17 cellular contexts compared by ENCODE assay signal in the genomic region with DNA sequence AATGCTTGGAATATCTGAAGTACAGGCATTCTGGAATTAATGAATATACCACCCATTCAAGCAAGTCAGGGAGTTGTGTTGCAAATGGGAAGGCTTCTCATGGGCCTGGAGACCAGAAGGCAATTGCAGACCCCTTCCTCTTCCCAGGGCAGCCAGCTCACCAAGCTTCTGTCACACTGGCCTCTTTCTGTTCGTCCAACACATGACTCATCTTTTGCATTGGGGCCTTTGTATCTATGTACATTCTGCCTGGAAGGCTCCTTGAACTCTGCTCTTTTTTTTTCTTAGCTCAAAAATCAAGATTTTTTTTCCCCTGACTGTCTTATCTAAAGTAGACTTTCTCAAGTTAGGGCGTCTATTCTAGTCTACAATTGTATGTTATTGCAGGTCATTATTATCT.
A peak's percentile ranks its signal among the peaks of the same experiment; 100 is the strongest.
DNase-seq lines count a peak whose midpoint lies in the region; ATAC-seq and TF ChIP-seq lines count a peak whose summit lies in the region.
"Had no signal": no experiment of that assay in that cellular context is flagged by ENCODE, and none has a peak within 500 bp of the region (broad histone marks: within the 10 kb centered on the region; RNA-seq: fewer than 3 reads in every experiment).

No MANE protein-coding gene starts in this region.

- 65 to 74% methylated on average over 2 of the region's 2 CpGs for WGBS in heart right ventricle, 2 donors

- H3K27ac ChIP-seq in heart right ventricle: peak overlapping the region in 8 of 10 donors; percentile 31 to 78 (median 55)

- H3K27ac Mint-ChIP-seq in activated T-helper 2 cell treated with anti-CD3 and anti-CD28 coated beads, Interferon-gamma antibody, Interleukin-2, Interleukin-4, amounts not matched to agents 10 μg/mL and 5 μg/mL and 100 μg/mL, durations not matched to agents 14 hours and 24 hours and 36 hours: peak overlapping the region; percentile 55
- H3K27ac Mint-ChIP-seq in MCF 10A (ENCODE audit: low read depth, unreplicated experiment): no peak overlapping the region
- H3K27ac Mint-ChIP-seq in activated naive CD4-positive, alpha-beta T cell treated with anti-CD3 and anti-CD28 coated beads for 36 hours: no peak overlapping the region
- H3K27ac Mint-ChIP-seq: activated CD8-positive, alpha-beta memory T cell treated with anti-CD3 and anti-CD28 coated beads, Interleukin-2, amount 10 ng/mL, durations not matched to agents 7 days and 5 days had no signal

- H3K4me3 Mint-ChIP-seq in activated T-helper 2 cell treated with anti-CD3 and anti-CD28 coated beads, Interferon-gamma antibody, Interleukin-2, Interleukin-4, amounts not matched to agents 10 μg/mL and 5 μg/mL and 100 μg/mL, durations not matched to agents 14 hours and 24 hours and 36 hours (ENCODE audit: low read depth): no peak overlapping the region
- H3K4me3 Mint-ChIP-seq in MCF 10A (ENCODE audit: unreplicated experiment): no peak overlapping the region
- no peak overlapping the region for H3K4me3 Mint-ChIP-seq in activated naive CD4-positive, alpha-beta T cell treated with anti-CD3 and anti-CD28 coated beads for 36 hours
- H3K4me3 Mint-ChIP-seq: activated CD8-positive, alpha-beta memory T cell treated with anti-CD3 and anti-CD28 coated beads, Interleukin-2, amount 10 ng/mL, durations not matched to agents 7 days and 5 days had no signal

- TF ChIP-seq CTCF in heart right ventricle (IDR thresholded peaks at IDR 0.05): no peak
- TF ChIP-seq CTCF in MCF 10A (IDR thresholded peaks at IDR 0.05; ENCODE audit: unreplicated experiment): no peak

- H3K9me3 ChIP-seq in heart right ventricle: no peaks in the 10 kb centered on the region
- H3K9me3 ChIP-seq: upper lobe of left lung had no signal

- no peak for DNase-seq in heart right ventricle
- DNase-seq in left ventricle myocardium superior: no peak
- no peak for DNase-seq in activated T-helper 2 cell treated with anti-CD3 and anti-CD28 coated beads, Interferon-gamma antibody, Interleukin-2, Interleukin-4, amounts not matched to agents 10 μg/mL and 5 μg/mL and 100 μg/mL, durations not matched to agents 14 hours and 24 hours and 36 hours (ENCODE audit: low spot score)
- DNase-seq in globus pallidus (ENCODE audit: low spot score): peak; percentile 15
- DNase-seq in MCF 10A (ENCODE audit: unreplicated experiment): no peak
- DNase-seq in activated naive CD4-positive, alpha-beta T cell treated with anti-CD3 and anti-CD28 coated beads for 36 hours: no peak
- no peak for DNase-seq in posterior cingulate gyrus
- DNase-seq: activated CD8-positive, alpha-beta memory T cell treated with anti-CD3 and anti-CD28 coated beads, Interleukin-2, amount 10 ng/mL, durations not matched to agents 7 days and 5 days; activated gamma-delta T cell treated with Interleukin-2 at 50 U/mL for 16 hours; aorta; NCI-H1694; retina; SHP77; stimulated activated naive CD4-positive, alpha-beta T cell treated with Interleukin-2 at 50 U/mL for 16 hours; upper lobe of left lung had no signal

- ATAC-seq in heart right ventricle (no peak), left ventricle myocardium superior (no peak), HG03520 (IDR thresholded peaks at IDR 0.05; ENCODE audit: unreplicated experiment) (no peak)
- ATAC-seq: activated CD4-positive, CD25-positive, alpha-beta regulatory T cell treated with anti-CD3 and anti-CD28 coated beads, Interleukin-2, amount 50 U/mL, for 24 hours; activated CD8-positive, alpha-beta memory T cell treated with anti-CD3 and anti-CD28 coated beads, Interleukin-2, amount 10 ng/mL, durations not matched to agents 7 days and 5 days had no signal

- CTCF ChIA-PET in MCF 10A (lab: Yijun Ruan, JAX): interaction anchor here (0.8 kb wide), 1 partner anchor 20 kb away, joined by 3 read pairs; no protein-coding TSS in a partner anchor
- CTCF ChIA-PET in activated naive CD4-positive, alpha-beta T cell treated with anti-CD3 and anti-CD28 coated beads for 36 hours (lab: Charles Lee): interaction anchor here (2.2 kb wide), 1 partner anchor 102 kb away, joined by 5 read pairs; no protein-coding TSS in a partner anchor

- no TSS peak for BruUV-seq in MCF 10A (replicated peaks; lab: Mats Ljungman, UMichigan)

- no peak overlapping the region for H3K4me3 ChIP-seq in heart right ventricle
- H3K4me3 ChIP-seq: upper lobe of left lung had no signal

- intact Hi-C loops in heart right ventricle (cut with DNase I) (loop anchor here in 2 of 10 donors (5.0 to 10.0 kb wide), 2 partner anchors 129 to 131 kb away; a partner anchor contains a TSS), left ventricle myocardium superior (cut with micrococcal nuclease) (no loop called here), MCF 10A (cut with micrococcal nuclease) (no loop called here), posterior cingulate gyrus (cut with DNase I) (no loop called here)
- intact Hi-C loops in activated T-helper 2 cell treated with anti-CD3 and anti-CD28 coated beads, Interferon-gamma antibody, Interleukin-2, Interleukin-4, amounts not matched to agents 10 μg/mL and 5 μg/mL and 100 μg/mL, durations not matched to agents 14 hours and 24 hours and 36 hours (cut with micrococcal nuclease): loop anchor here (5.0 to 10.0 kb wide), 2 partner anchors 186 to 301 kb away; no protein-coding TSS in a partner anchor
- intact Hi-C loops in activated naive CD4-positive, alpha-beta T cell treated with anti-CD3 and anti-CD28 coated beads for 36 hours (cut with micrococcal nuclease): loop anchor here (10.0 kb wide), 1 partner anchor 189 kb away; no protein-coding TSS in a partner anchor

- peaks cover 0 to 39% (median 10%) of the 10 kb centered on the region in 9 donors for H3K4me1 ChIP-seq in heart right ventricle

- H3K36me3 ChIP-seq in heart right ventricle: no peaks in the 10 kb centered on the region
- H3K36me3 ChIP-seq: upper lobe of left lung had no signal

- no peaks in the 10 kb centered on the region for H3K27me3 Mint-ChIP-seq in activated T-helper 2 cell treated with anti-CD3 and anti-CD28 coated beads, Interferon-gamma antibody, Interleukin-2, Interleukin-4, amounts not matched to agents 10 μg/mL and 5 μg/mL and 100 μg/mL, durations not matched to agents 14 hours and 24 hours and 36 hours (ENCODE audit: low read depth)
- H3K27me3 Mint-ChIP-seq in MCF 10A (ENCODE audit: insufficient read depth, unreplicated experiment): peaks cover 17% of the 10 kb centered on the region
- H3K27me3 Mint-ChIP-seq in activated naive CD4-positive, alpha-beta T cell treated with anti-CD3 and anti-CD28 coated beads for 36 hours (ENCODE audit: low read depth): no peaks in the 10 kb centered on the region

- peaks cover 24% of the 10 kb centered on the region for H3K4me1 Mint-ChIP-seq in activated T-helper 2 cell treated with anti-CD3 and anti-CD28 coated beads, Interferon-gamma antibody, Interleukin-2, Interleukin-4, amounts not matched to agents 10 μg/mL and 5 μg/mL and 100 μg/mL, durations not matched to agents 14 hours and 24 hours and 36 hours (ENCODE audit: low read depth)
- no peaks in the 10 kb centered on the region for H3K4me1 Mint-ChIP-seq in MCF 10A (ENCODE audit: insufficient read depth, unreplicated experiment)
- no peaks in the 10 kb centered on the region for H3K4me1 Mint-ChIP-seq in activated naive CD4-positive, alpha-beta T cell treated with anti-CD3 and anti-CD28 coated beads for 36 hours (ENCODE audit: low read depth)

- H3K36me3 Mint-ChIP-seq in activated T-helper 2 cell treated with anti-CD3 and anti-CD28 coated beads, Interferon-gamma antibody, Interleukin-2, Interleukin-4, amounts not matched to agents 10 μg/mL and 5 μg/mL and 100 μg/mL, durations not matched to agents 14 hours and 24 hours and 36 hours (ENCODE audit: low read depth): no peaks in the 10 kb centered on the region
- no peaks in the 10 kb centered on the region for H3K36me3 Mint-ChIP-seq in MCF 10A (ENCODE audit: insufficient read depth, unreplicated experiment)
- no peaks in the 10 kb centered on the region for H3K36me3 Mint-ChIP-seq in activated naive CD4-positive, alpha-beta T cell treated with anti-CD3 and anti-CD28 coated beads for 36 hours (ENCODE audit: low read depth)
- H3K36me3 Mint-ChIP-seq: activated CD8-positive, alpha-beta memory T cell treated with anti-CD3 and anti-CD28 coated beads, Interleukin-2, amount 10 ng/mL, durations not matched to agents 7 days and 5 days had no signal

- POLR2A ChIA-PET in MCF 10A (lab: Yijun Ruan, JAX): no interaction called here

- no peaks in the 10 kb centered on the region for H3K9me3 Mint-ChIP-seq in activated T-helper 2 cell treated with anti-CD3 and anti-CD28 coated beads, Interferon-gamma antibody, Interleukin-2, Interleukin-4, amounts not matched to agents 10 μg/mL and 5 μg/mL and 100 μg/mL, durations not matched to agents 14 hours and 24 hours and 36 hours
- no peaks in the 10 kb centered on the region for H3K9me3 Mint-ChIP-seq in MCF 10A (ENCODE audit: unreplicated experiment)
- H3K9me3 Mint-ChIP-seq in activated naive CD4-positive, alpha-beta T cell treated with anti-CD3 and anti-CD28 coated beads for 36 hours: no peaks in the 10 kb centered on the region

- peaks cover 0 to 4% (median 0%) of the 10 kb centered on the region in 7 donors for H3K27me3 ChIP-seq in heart right ventricle
- H3K27me3 ChIP-seq: upper lobe of left lung had no signal

Comparison
In these comparisons a context has a peak if more than half of its experiments do, and no peak if none do; other contexts are left out.
1. intact Hi-C loops: an anchor here in activated T-helper 2 cell treated with anti-CD3 and anti-CD28 coated beads, Interferon-gamma antibody, Interleukin-2, Interleukin-4, amounts not matched to agents 10 μg/mL and 5 μg/mL and 100 μg/mL, durations not matched to agents 14 hours and 24 hours and 36 hours (5.0 to 10.0 kb wide) and activated naive CD4-positive, alpha-beta T cell treated with anti-CD3 and anti-CD28 coated beads for 36 hours (10.0 kb wide); none called in left ventricle myocardium superior, MCF 10A and posterior cingulate gyrus.